14 cellular contexts compared by ENCODE assay signal in the genomic region with DNA sequence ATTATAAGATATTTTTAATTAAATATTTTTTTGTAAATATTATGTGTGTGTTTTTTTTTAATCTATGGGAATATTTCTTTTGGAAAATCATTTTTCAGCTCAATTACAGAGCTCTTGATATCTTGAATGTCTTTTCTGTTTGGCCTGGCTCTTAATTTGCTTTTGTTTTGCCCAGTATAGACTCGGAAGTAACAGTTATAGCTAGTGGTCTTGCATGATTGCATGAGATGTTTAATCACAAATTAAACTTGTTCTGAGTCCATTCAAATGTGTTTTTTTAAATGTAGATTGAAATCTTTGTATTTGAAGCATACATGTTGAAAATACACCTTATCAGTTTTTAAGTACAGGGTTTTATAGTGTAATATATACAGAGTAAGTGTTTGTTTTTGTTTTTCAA. TPM values are rescaled to one million over a fixed set of nuclear protein-coding genes. Genes with fewer than 3 reads are reported as not detected.
DNase-seq lines count a peak whose midpoint lies in the region; ATAC-seq and TF ChIP-seq lines count a peak whose summit lies in the region.
"Had no signal": no experiment of that assay in that cellular context is flagged by ENCODE, and none has a peak within 500 bp of the region (broad histone marks: within the 10 kb centered on the region; RNA-seq: fewer than 3 reads in every experiment).

No MANE protein-coding gene starts in this region.

- H3K9me3 ChIP-seq in mesenchymal stem cell (ENCODE audit: control insufficient read depth, low read length), result no peaks in the 10 kb centered on the region
- no peaks in the 10 kb centered on the region for H3K9me3 ChIP-seq in thyroid gland
- H3K9me3 ChIP-seq: SJCRH30 had no signal

- no peak overlapping the region for H3K18ac ChIP-seq in mesenchymal stem cell (ENCODE audit: low read depth in 1 of 2, low read length in 2 of 2)

- no peak overlapping the region for H3K4me3 ChIP-seq in mesenchymal stem cell (ENCODE audit: insufficient read depth in 1 of 2, low read depth in 1 of 2, low read length in 2 of 2)
- peak overlapping the region in 2 of 3 donors; percentile 91 for H3K4me3 ChIP-seq in thyroid gland (replicated peaks in 1 of 3)
- H3K4me3 ChIP-seq: K562 had no signal

- no peak overlapping the region for H2BK5ac ChIP-seq in mesenchymal stem cell (ENCODE audit: low read depth, low read length, poor library complexity, severe bottlenecking)

- no peak overlapping the region for H2AK5ac ChIP-seq in mesenchymal stem cell (ENCODE audit: low read length, severe bottlenecking)

- H4K8ac ChIP-seq in mesenchymal stem cell (ENCODE audit: low read length), result no peak overlapping the region

- H3K4me2 ChIP-seq in mesenchymal stem cell (ENCODE audit: low read length, poor library complexity, severe bottlenecking), result no peak overlapping the region

- intact Hi-C loops in thyroid gland (cut with DNase I) (no loop called here), left colon (cut with DNase I, micrococcal nuclease) (no loop called here)

- H3K27me3 ChIP-seq in mesenchymal stem cell (ENCODE audit: control insufficient read depth in 1 of 2, insufficient read depth in 1 of 2, low read length in 2 of 2) (peaks cover 5 to 45% of the 10 kb centered on the region in 2 experiments), thyroid gland (no peaks in the 10 kb centered on the region)
- H3K27me3 ChIP-seq: SJCRH30 had no signal

- no peak for ATAC-seq in activated T-helper 17 cell treated with anti-CD3 and anti-CD28 coated beads, Interleukin-2, amount 50 U/mL, for 72 hours (replicated peaks)
- no peak for ATAC-seq in left colon
- ATAC-seq: K562 had no signal

- H3K36me3 ChIP-seq in mesenchymal stem cell (ENCODE audit: control insufficient read depth in 1 of 2, insufficient read depth in 2 of 2, low read depth in 1 of 2, low read length in 2 of 2) (no peaks in the 10 kb centered on the region), thyroid gland (peaks cover 25 to 30% of the 10 kb centered on the region in 2 donors)
- H3K36me3 ChIP-seq: SJCRH30 had no signal

- peak; percentile 27 for DNase-seq in NCI-H2171 treated with DMSO at 0.1 percent for 48 hours (lab: John Stamatoyannopoulos, UW)
- no peak for DNase-seq in NCI-H2171 (lab: John Stamatoyannopoulos, UW)
- peak; percentile 23 for DNase-seq in astrocyte of the hippocampus (ENCODE audit: low read depth, low spot score)
- no peak for DNase-seq in mesenchymal stem cell
- no peak for DNase-seq in thyroid gland
- DNase-seq in GDM1 (lab: John Stamatoyannopoulos, UW), result no peak
- DNase-seq in left colon, result no peak
- DNase-seq: activated CD4-positive, CD25-positive, alpha-beta regulatory T cell treated with anti-CD3 and anti-CD28 coated beads, Interleukin-2, amount 50 U/mL, for 72 hours; cortex of kidney; GF-D8; NCI-H446; SJCRH30 had no signal

- no peak overlapping the region for H3K4me3 Mint-ChIP-seq in activated T-helper 17 cell treated with anti-CD3 and anti-CD28 coated beads, Interleukin-2, amount 50 U/mL, for 72 hours

- H3K9ac ChIP-seq in mesenchymal stem cell (ENCODE audit: low read length), result peak overlapping the region; percentile 12

- no peak overlapping the region for H3K14ac ChIP-seq in mesenchymal stem cell (ENCODE audit: low read length in 2 of 2)

- no peak overlapping the region for H2BK12ac ChIP-seq in mesenchymal stem cell (ENCODE audit: low read length in 2 of 2)

- no peaks in the 10 kb centered on the region for H3K9me3 Mint-ChIP-seq in activated T-helper 17 cell treated with anti-CD3 and anti-CD28 coated beads, Interleukin-2, amount 50 U/mL, for 72 hours

- TF ChIP-seq CTCF in thyroid gland (IDR thresholded peaks at IDR 0.05), result no peak

- no peak overlapping the region for H2BK15ac ChIP-seq in mesenchymal stem cell (ENCODE audit: low read depth, poor library complexity, severe bottlenecking)

- H4K91ac ChIP-seq in mesenchymal stem cell (ENCODE audit: low read length), result no peak overlapping the region

- H3K27ac ChIP-seq in mesenchymal stem cell (ENCODE audit: low read length, poor library complexity, severe bottlenecking), result no peak overlapping the region
- H3K27ac ChIP-seq in thyroid gland, result peak overlapping the region; percentile 97 to 100 (median 99)
- H3K27ac ChIP-seq: SJCRH30 had no signal

- H2BK120ac ChIP-seq in mesenchymal stem cell (ENCODE audit: low read depth, low read length), result no peak overlapping the region

- H2AFZ ChIP-seq in mesenchymal stem cell (ENCODE audit: low read depth, low read length), result no peak overlapping the region

- no peak overlapping the region for H3K23ac ChIP-seq in mesenchymal stem cell (ENCODE audit: low read length in 2 of 2)

- H3K4ac ChIP-seq in mesenchymal stem cell (ENCODE audit: low read depth in 1 of 2, low read length in 2 of 2), result no peak overlapping the region

- H3K79me1 ChIP-seq in mesenchymal stem cell (replicated peaks; ENCODE audit: low read length, poor library complexity, severe bottlenecking), result no peaks in the 10 kb centered on the region

- no peaks in the 10 kb centered on the region for H3K4me1 Mint-ChIP-seq in activated T-helper 17 cell treated with anti-CD3 and anti-CD28 coated beads, Interleukin-2, amount 50 U/mL, for 72 hours

- no peak for TF ChIP-seq POLR2A in thyroid gland (IDR thresholded peaks at IDR 0.05)

- no peak overlapping the region for H3K27ac Mint-ChIP-seq in activated T-helper 17 cell treated with anti-CD3 and anti-CD28 coated beads, Interleukin-2, amount 50 U/mL, for 72 hours

- H3K27me3 Mint-ChIP-seq in activated T-helper 17 cell treated with anti-CD3 and anti-CD28 coated beads, Interleukin-2, amount 50 U/mL, for 72 hours, result peaks cover 38% of the 10 kb centered on the region

- peaks cover 4% of the 10 kb centered on the region for H3K36me3 Mint-ChIP-seq in activated T-helper 17 cell treated with anti-CD3 and anti-CD28 coated beads, Interleukin-2, amount 50 U/mL, for 72 hours (ENCODE audit: low read depth)

- 67% methylated on average over 1 of the region's 1 CpG for WGBS in mesenchymal stem cell
- WGBS in thyroid gland, 2 donors, result 14 to 30% methylated on average over 1 of the region's 1 CpG

- H3K4me1 ChIP-seq in mesenchymal stem cell (ENCODE audit: control insufficient read depth, insufficient read depth, low read depth, low read length), result peaks cover 19% of the 10 kb centered on the region
- peaks cover 22 to 28% of the 10 kb centered on the region in 2 donors for H3K4me1 ChIP-seq in thyroid gland
- H3K4me1 ChIP-seq: SJCRH30 had no signal

RNA-seq across cellular contexts. Expression of gene ID4, which starts 2.6 kb away (rescaled TPM):
- 0.76 TPM for polyA plus RNA-seq in mesenchymal stem cell (2013, experiment 1 of 2)
- polyA plus RNA-seq in mesenchymal stem cell (2013, experiment 2 of 2), result 0.68 TPM
- total RNA-seq in thyroid gland (100 to 1,000 TPM; 333 to 768 (median 629) TPM), left colon (1 to 10 TPM; 2.8 to 7.1 TPM)
- not detected for total RNA-seq in activated T-helper 17 cell treated with anti-CD3 and anti-CD28 coated beads, Interleukin-2, amount 50 U/mL, for 72 hours
- total RNA-seq: K562 had no signal
- polyA plus RNA-seq: K562 had no signal

Comparison
In these comparisons a context has a peak if more than half of its experiments do, and no peak if none do; other contexts are left out.
1. DNase-seq: peak in NCI-H2171 treated with DMSO at 0.1 percent for 48 hours (single experiment) and astrocyte of the hippocampus (single experiment); none in NCI-H2171 (single experiment), mesenchymal stem cell (single experiment), thyroid gland (0 of 2), GDM1 (single experiment) and left colon (0 of 2).
2. H3K4me3 ChIP-seq: peak in thyroid gland (2 of 3); none in mesenchymal stem cell (0 of 2).
3. RNA of gene ID4, which starts 2.6 kb away (total RNA-seq): 333 to 768 TPM in thyroid gland; 2.8 to 7.1 TPM in left colon and not detected in activated T-helper 17 cell treated with anti-CD3 and anti-CD28 coated beads, Interleukin-2, amount 50 U/mL, for 72 hours; every median in the first group is over 10 times any median in the second.